26 cellular contexts compared by ENCODE assay signal in the genomic region with DNA sequence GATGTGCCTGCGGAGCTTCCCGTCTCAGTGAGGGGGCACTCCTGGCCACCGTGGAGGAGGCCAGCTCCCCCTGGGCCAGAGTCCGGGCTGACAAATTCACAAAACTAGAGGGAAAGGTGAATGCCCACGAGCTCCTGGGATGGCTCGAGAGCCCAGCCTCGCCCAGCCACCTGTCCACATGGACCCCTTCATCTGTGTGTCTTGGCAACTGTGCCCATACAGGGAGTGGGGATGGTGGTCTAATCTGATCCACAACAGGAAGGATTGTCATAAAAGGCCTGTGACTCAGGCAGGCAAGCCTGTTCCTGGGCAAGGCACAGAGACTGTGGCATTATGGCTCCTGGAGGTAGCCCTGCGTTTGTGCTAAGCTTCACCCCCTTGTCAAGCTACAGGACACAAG. TPM values are rescaled to one million over a fixed set of nuclear protein-coding genes. Genes with fewer than 3 reads are reported as not detected.
DNase-seq lines count a peak whose midpoint lies in the region; ATAC-seq, FAIRE-seq and TF ChIP-seq lines count a peak whose summit lies in the region.
"Had no signal": no experiment of that assay in that cellular context is flagged by ENCODE, and none has a peak within 500 bp of the region (broad histone marks: within the 10 kb centered on the region; RNA-seq: fewer than 3 reads in every experiment).

No MANE protein-coding gene starts in this region.

- peak overlapping the region; percentile 93 for H3K27ac ChIP-seq in GM23248
- peak overlapping the region; percentile 76 for H3K27ac ChIP-seq in muscle layer of colon (ENCODE audit: low read depth, low read length)
- H3K27ac ChIP-seq in stomach: peak overlapping the region in 4 of 5 donors; percentile 38 to 78 (median 68)
- H3K27ac ChIP-seq: coronary artery, neutrophil had no signal

- H3K27me3 Mint-ChIP-seq in activated CD4-positive, alpha-beta T cell treated with anti-CD3 and anti-CD28 coated beads for 36 hours: no peaks in the 10 kb centered on the region
- H3K27me3 Mint-ChIP-seq: activated CD4-positive, alpha-beta memory T cell treated with anti-CD3 and anti-CD28 coated beads, Interleukin-2, amount 10 ng/mL, durations not matched to agents 7 days and 5 days; stimulated activated naive CD8-positive, alpha-beta T cell treated with anti-CD3 and anti-CD28 coated beads, Interleukin-15, Interleukin-2, amounts not matched to agents 100 ng/mL and 50 ng/mL, for 24 hours had no signal

- H3K9me2 ChIP-seq in GM23248 (ENCODE audit: insufficient read depth): no peaks in the 10 kb centered on the region

- no peak overlapping the region for H2AFZ ChIP-seq in GM23248

- DNase-seq in GM23248: peak; percentile 49
- peak; percentile 57 to 80 for DNase-seq in dermis microvascular lymphatic vessel endothelial cell (ENCODE audit: low read depth in 2 of 2)
- DNase-seq in stomach: no peak
- DNase-seq in NAMALWA (ENCODE audit: low spot score): no peak
- no peak for DNase-seq in activated CD4-positive, alpha-beta T cell treated with anti-CD3 and anti-CD28 coated beads for 36 hours
- no peak for DNase-seq in DMS114 treated with DMSO at 0.1 percent for 48 hours (lab: John Stamatoyannopoulos, UW; ENCODE audit: unreplicated experiment)
- no peak for DNase-seq in D721Med (ENCODE audit: insufficient read length, low spot score)
- DNase-seq: activated CD4-positive, alpha-beta memory T cell treated with anti-CD3 and anti-CD28 coated beads, Interleukin-2, amount 10 ng/mL, durations not matched to agents 7 days and 5 days; islet precursor cell; mucosa of descending colon; NCI-H2029 treated with DMSO at 0.1 percent for 48 hours; NCI-H345; NCI-H774; thyroid gland had no signal

- intact Hi-C loops in stomach (cut with DNase I; ENCODE audit: low total_unique reads): no loop called here
- intact Hi-C loops in activated CD4-positive, alpha-beta T cell treated with anti-CD3 and anti-CD28 coated beads for 36 hours (cut with DNase I, micrococcal nuclease): no loop called here

- H3K9ac ChIP-seq in GM23248 (peak overlapping the region; percentile 76), muscle layer of colon (ENCODE audit: low read length) (no peak overlapping the region)

- H3K9me3 ChIP-seq in GM23248 (ENCODE audit: low read depth) (no peaks in the 10 kb centered on the region), muscle layer of colon (ENCODE audit: low read length) (no peaks in the 10 kb centered on the region), stomach (no peaks in the 10 kb centered on the region)
- H3K9me3 ChIP-seq: HAP-1, mucosa of descending colon, neutrophil, prostate gland, thyroid gland had no signal

- H3F3A ChIP-seq in GM23248 (ENCODE audit: insufficient read depth): peaks cover 32% of the 10 kb centered on the region

- H3K4me1 Mint-ChIP-seq in activated CD4-positive, alpha-beta T cell treated with anti-CD3 and anti-CD28 coated beads for 36 hours: no peaks in the 10 kb centered on the region
- H3K4me1 Mint-ChIP-seq: activated CD4-positive, alpha-beta memory T cell treated with anti-CD3 and anti-CD28 coated beads, Interleukin-2, amount 10 ng/mL, durations not matched to agents 7 days and 5 days had no signal

- H3K4me3 Mint-ChIP-seq in activated CD4-positive, alpha-beta T cell treated with anti-CD3 and anti-CD28 coated beads for 36 hours: no peak overlapping the region
- H3K4me3 Mint-ChIP-seq: activated CD4-positive, alpha-beta memory T cell treated with anti-CD3 and anti-CD28 coated beads, Interleukin-2, amount 10 ng/mL, durations not matched to agents 7 days and 5 days; stimulated activated naive CD8-positive, alpha-beta T cell treated with anti-CD3 and anti-CD28 coated beads, Interleukin-15, Interleukin-2, amounts not matched to agents 100 ng/mL and 50 ng/mL, for 24 hours had no signal

- no peak overlapping the region for H3K27ac Mint-ChIP-seq in activated CD4-positive, alpha-beta T cell treated with anti-CD3 and anti-CD28 coated beads for 36 hours
- H3K27ac Mint-ChIP-seq: activated CD4-positive, alpha-beta memory T cell treated with anti-CD3 and anti-CD28 coated beads, Interleukin-2, amount 10 ng/mL, durations not matched to agents 7 days and 5 days; activated T-helper 2 cell treated with anti-CD3 and anti-CD28 coated beads, Interferon-gamma antibody, Interleukin-2, Interleukin-4, amounts not matched to agents 10 μg/mL and 5 μg/mL and 100 μg/mL, durations not matched to agents 14 hours and 24 hours and 36 hours; stimulated activated naive CD8-positive, alpha-beta T cell treated with anti-CD3 and anti-CD28 coated beads, Interleukin-15, Interleukin-2, amounts not matched to agents 100 ng/mL and 50 ng/mL, for 24 hours had no signal

- H3K4me3 ChIP-seq in GM23248 (no peak overlapping the region), muscle layer of colon (ENCODE audit: low read depth in 1 of 2, low read length in 2 of 2) (no peak overlapping the region), stomach (no peak overlapping the region)
- H3K4me3 ChIP-seq: coronary artery, HAP-1, K562, mucosa of descending colon, prostate gland, thyroid gland had no signal

- H3K79me2 ChIP-seq in GM23248 (ENCODE audit: insufficient read depth): peaks cover 49% of the 10 kb centered on the region

- no peak for ATAC-seq in activated CD4-positive, alpha-beta T cell treated with anti-CD3 and anti-CD28 coated beads for 36 hours
- ATAC-seq: activated CD4-positive, CD25-positive, alpha-beta regulatory T cell treated with anti-CD3 and anti-CD28 coated beads, Interleukin-2, amount 50 U/mL, for 24 hours; activated naive CD4-positive, alpha-beta T cell treated with anti-CD3 and anti-CD28 coated beads, Interleukin-2, amount 50 U/mL, for 72 hours; K562; mucosa of descending colon had no signal

- WGBS in GM23248 (ENCODE audit: low coverage in 1 of 2, low lambda C conversion rate in 2 of 2, missing lambda C conversion rate in 2 of 2), 2 experiments: 83 to 89% methylated on average over 8 of the region's 8 CpGs
- 75 to 91% (median 86%) methylated on average over 8 of the region's 8 CpGs for whole genome bisulfite sequencing in stomach, 5 donors

- H3K4me1 ChIP-seq in GM23248 (ENCODE audit: insufficient read depth) (peaks cover 26% of the 10 kb centered on the region), muscle layer of colon (ENCODE audit: insufficient read depth, low read length) (peaks cover 57% of the 10 kb centered on the region), stomach (peaks cover 6 to 80% (median 44%) of the 10 kb centered on the region in 4 donors)
- H3K4me1 ChIP-seq: HAP-1 had no signal

- no peaks in the 10 kb centered on the region for H3K9me3 Mint-ChIP-seq in activated CD4-positive, alpha-beta T cell treated with anti-CD3 and anti-CD28 coated beads for 36 hours (ENCODE audit: low read depth)
- H3K9me3 Mint-ChIP-seq: activated CD4-positive, alpha-beta memory T cell treated with anti-CD3 and anti-CD28 coated beads, Interleukin-2, amount 10 ng/mL, durations not matched to agents 7 days and 5 days; activated naive CD4-positive, alpha-beta T cell treated with anti-CD3 and anti-CD28 coated beads, Interleukin-2, amount 50 U/mL, for 72 hours; activated T-helper 2 cell treated with anti-CD3 and anti-CD28 coated beads, Interferon-gamma antibody, Interleukin-2, Interleukin-4, amounts not matched to agents 10 μg/mL and 5 μg/mL and 100 μg/mL, durations not matched to agents 14 hours and 24 hours and 36 hours; stimulated activated naive CD8-positive, alpha-beta T cell treated with anti-CD3 and anti-CD28 coated beads, Interleukin-15, Interleukin-2, amounts not matched to agents 100 ng/mL and 50 ng/mL, for 24 hours had no signal

- H3K36me3 Mint-ChIP-seq in activated CD4-positive, alpha-beta T cell treated with anti-CD3 and anti-CD28 coated beads for 36 hours (ENCODE audit: low read depth): peaks cover 35% of the 10 kb centered on the region

- H4K20me1 ChIP-seq in GM23248 (ENCODE audit: insufficient read depth): no peaks in the 10 kb centered on the region

- TF ChIP-seq CTCF in stomach (IDR thresholded peaks at IDR 0.05) (no peak), D721Med (IDR thresholded peaks at IDR 0.05; ENCODE audit: insufficient read depth, missing control alignments) (no peak)

- CTCF ChIA-PET in activated CD4-positive, alpha-beta T cell treated with anti-CD3 and anti-CD28 coated beads for 36 hours (lab: Charles Lee): interaction anchor here (1.4 kb wide), 1 partner anchor 34 kb away, joined by 8 read pairs; no protein-coding TSS in a partner anchor

- H3K36me3 ChIP-seq in GM23248 (ENCODE audit: low read depth): peaks cover 8% of the 10 kb centered on the region; the same call in 1 of the 2 replicates
- peaks cover 24% of the 10 kb centered on the region for H3K36me3 ChIP-seq in muscle layer of colon (ENCODE audit: insufficient read depth, low read length)
- H3K36me3 ChIP-seq in stomach: peaks cover 30 to 94% (median 82%) of the 10 kb centered on the region in 4 donors
- H3K36me3 ChIP-seq: prostate gland had no signal

- TF ChIP-seq POLR2A in stomach (IDR thresholded peaks at IDR 0.05): no peak

- no peak for FAIRE-seq in D721Med (lab: Jason Lieb, UNC)
- FAIRE-seq: bronchial epithelial cell, K562, RCC 7860 had no signal

- H3K27me3 ChIP-seq in GM23248 (replicated peaks; ENCODE audit: insufficient read depth) (no peaks in the 10 kb centered on the region), muscle layer of colon (ENCODE audit: control insufficient read depth in 1 of 2, insufficient read depth in 2 of 2, low read length in 2 of 2) (no peaks in the 10 kb centered on the region), stomach (no peaks in the 10 kb centered on the region)
- H3K27me3 ChIP-seq: neutrophil, thyroid gland had no signal

- POLR2A ChIA-PET in activated CD4-positive, alpha-beta T cell treated with anti-CD3 and anti-CD28 coated beads for 36 hours (lab: Charles Lee): no interaction called here

- in situ Hi-C loops in GM23248 (cut with MboI): no loop called here

- no peak for TF ChIP-seq EP300 in stomach (IDR thresholded peaks at IDR 0.05)

- H3K4me2 ChIP-seq in GM23248 (ENCODE audit: unreplicated experiment): peak overlapping the region; percentile 81

RNA-seq across cellular contexts. Expression of gene CAPS, which starts 19.9 kb away (rescaled TPM):
- total RNA-seq in GM23248 (2014; rRNA removed; shearing (Covaris generic)): 5.1 and 16.1 TPM in 2 replicates
- polyA plus RNA-seq in GM23248 (2016; fragmentation: Nextera tagmentation; extraction: Ambion mirVana) (6.7 and 7.0 TPM in 2 replicates), stomach (10 to 100 TPM; 34.5 to 50.4 (median 44.0) TPM)
- total RNA-seq in dermis microvascular lymphatic vessel endothelial cell (1.7 and 3.4 TPM in 2 replicates), stomach (100 to 1,000 TPM in 1 of 5 donors, 10 to 100 TPM in 4; 27.2 to 143 (median 54.8) TPM)
- total RNA-seq in activated CD4-positive, alpha-beta T cell treated with anti-CD3 and anti-CD28 coated beads for 36 hours: 1 to 10 TPM; 2.2 to 2.7 TPM

RNA-seq across cellular contexts. Expression of gene VMAC, which starts 29.3 kb away (rescaled TPM):
- total RNA-seq in GM23248 (2014; rRNA removed; shearing (Covaris generic)): 3.8 and 4.4 TPM in 2 replicates
- polyA plus RNA-seq in GM23248 (2016; fragmentation: Nextera tagmentation; extraction: Ambion mirVana) (1.8 and 2.1 TPM in 2 replicates), stomach (1 to 10 TPM; 4.3 to 5.0 (median 4.7) TPM)
- total RNA-seq in dermis microvascular lymphatic vessel endothelial cell (4.2 and 6.4 TPM in 2 replicates), stomach (10 to 100 TPM in 3 of 5 donors, 1 to 10 TPM in 2; 3.6 to 60.8 (median 13.8) TPM)
- 1 to 10 TPM; 2.3 to 2.8 TPM for total RNA-seq in activated CD4-positive, alpha-beta T cell treated with anti-CD3 and anti-CD28 coated beads for 36 hours

RNA-seq across cellular contexts. Expression of gene NDUFA11, which starts 30.4 kb away (rescaled TPM):
- 215 and 231 TPM in 2 replicates for total RNA-seq in GM23248 (2014; rRNA removed; shearing (Covaris generic))
- 585 and 588 TPM in 2 replicates for polyA plus RNA-seq in GM23248 (2016; fragmentation: Nextera tagmentation; extraction: Ambion mirVana)
- total RNA-seq in dermis microvascular lymphatic vessel endothelial cell: 242 and 246 TPM in 2 replicates
- total RNA-seq in stomach: 100 to 1,000 TPM in 4 of 5 donors, 10 to 100 TPM in 1; 22.2 to 474 (median 130) TPM
- polyA plus RNA-seq in stomach: 100 to 1,000 TPM; 490 to 524 (median 492) TPM
- 100 to 1,000 TPM; 175 to 213 TPM for total RNA-seq in activated CD4-positive, alpha-beta T cell treated with anti-CD3 and anti-CD28 coated beads for 36 hours

RNA-seq across cellular contexts. Expression of gene RANBP3, which starts 43.9 kb away (rescaled TPM):
- 41.8 and 53.5 TPM in 2 replicates for total RNA-seq in GM23248 (2014; rRNA removed; shearing (Covaris generic))
- polyA plus RNA-seq in GM23248 (2016; fragmentation: Nextera tagmentation; extraction: Ambion mirVana): 50.0 and 51.7 TPM in 2 replicates
- total RNA-seq in dermis microvascular lymphatic vessel endothelial cell: 20.0 and 29.6 TPM in 2 replicates
- total RNA-seq in stomach: 100 to 1,000 TPM in 2 of 5 donors, 10 to 100 TPM in 3; 28.6 to 235 (median 85.9) TPM
- polyA plus RNA-seq in stomach: 10 to 100 TPM; 27.7 to 34.4 (median 31.2) TPM
- total RNA-seq in activated CD4-positive, alpha-beta T cell treated with anti-CD3 and anti-CD28 coated beads for 36 hours: 100 to 1,000 TPM in 1 of 2 experiments, 10 to 100 TPM in 1; 85.5 to 103 TPM

Comparison
In these comparisons a context has a peak if more than half of its experiments do, and no peak if none do; other contexts are left out.
1. DNase-seq: peak in GM23248 (single experiment) and dermis microvascular lymphatic vessel endothelial cell (2 of 2); none in stomach (single experiment), NAMALWA (single experiment), activated CD4-positive, alpha-beta T cell treated with anti-CD3 and anti-CD28 coated beads for 36 hours (single experiment), DMS114 treated with DMSO at 0.1 percent for 48 hours (single experiment) and D721Med (single experiment).
2. Peak in every context shown above with its lines, with median percentiles within 50 percentile points of each other: H3K27ac ChIP-seq.